8 cellular contexts compared by ENCODE assay signal in genomic region chr16:2156025-2156848, GRCh38. TPM values are rescaled to one million over a fixed set of nuclear protein-coding genes. Genes with fewer than 3 reads are reported as not detected.
DNase-seq lines count a peak whose midpoint lies in the region; ATAC-seq, FAIRE-seq and TF ChIP-seq lines count a peak whose summit lies in the region.

No MANE protein-coding gene starts in this region.

- H3K9ac ChIP-seq in keratinocyte (ENCODE audit: control insufficient read depth, extremely low read depth, insufficient read depth, low read length), result peak overlapping the region; percentile 92

- DNase-seq in DMS 273 (lab: John Stamatoyannopoulos, UW; ENCODE audit: unreplicated experiment) (peak; percentile 75), LHCN-M2 (ENCODE audit: low read depth) (peak; percentile 62), amniotic epithelial cell (ENCODE audit: low read depth) (peak; percentile 76), keratinocyte (ENCODE audit: low read depth, low spot score) (no peak), activated gamma-delta T cell (lab: John Stamatoyannopoulos, UW) (no peak), pons (ENCODE audit: low spot score) (no peak), NCI-H128 (lab: John Stamatoyannopoulos, UW; ENCODE audit: unreplicated experiment) (no peak)
- DNase-seq in stimulated activated naive CD8-positive, alpha-beta T cell treated with anti-CD3 and anti-CD28 coated beads, Interleukin-15, Interleukin-2, amounts not matched to agents 100 U/mL and 50 U/mL, for 24 hours, result peak; percentile 34

- H3K4me1 ChIP-seq in keratinocyte (ENCODE audit: control insufficient read depth, extremely low read depth, insufficient read depth, low read length), result peaks cover 57% of the 10 kb centered on the region

- H3K36me3 ChIP-seq in keratinocyte (ENCODE audit: control insufficient read depth in 2 of 2, extremely low read depth in 1 of 2, insufficient read depth in 2 of 2, low read length in 2 of 2), result peaks cover 19 to 30% of the 10 kb centered on the region in 2 experiments

- ATAC-seq in stimulated activated naive CD8-positive, alpha-beta T cell treated with anti-CD3 and anti-CD28 coated beads, Interleukin-15, Interleukin-2, amounts not matched to agents 100 U/mL and 50 U/mL, for 24 hours, result no peak

- H2AFZ ChIP-seq in keratinocyte (ENCODE audit: control insufficient read depth, low read length), result no peak overlapping the region

- no peaks in the 10 kb centered on the region for H3K9me3 ChIP-seq in keratinocyte (ENCODE audit: control insufficient read depth, low read depth, low read length)

- H3K79me2 ChIP-seq in keratinocyte (ENCODE audit: control insufficient read depth, insufficient read depth, low read length), result peaks cover 74% of the 10 kb centered on the region

- H3K27ac ChIP-seq in keratinocyte (ENCODE audit: control insufficient read depth, insufficient read depth, low read length), result peak overlapping the region; percentile 70

- H4K20me1 ChIP-seq in keratinocyte (ENCODE audit: control insufficient read depth, extremely low read depth, insufficient read depth, low read length), result peaks cover 37% of the 10 kb centered on the region

- TF ChIP-seq CTCF in keratinocyte (optimal IDR thresholded peaks at IDR 0.05 in 1 of 3, IDR thresholded peaks at IDR 0.05 in 1 of 3, conservative IDR thresholded peaks at IDR 0.05 in 1 of 3; ENCODE audit: extremely low read depth in 1 of 3, insufficient read depth in 2 of 3, low read length in 3 of 3), result no peak

- H3K4me3 ChIP-seq in keratinocyte (ENCODE audit: control insufficient read depth in 2 of 3, extremely low read depth in 1 of 3, insufficient read depth in 2 of 3, low read depth in 1 of 3, low read length in 3 of 3), result peak overlapping the region; percentile 91 to 94 (median 91)

- H3K4me2 ChIP-seq in keratinocyte (ENCODE audit: control insufficient read depth, extremely low read depth, insufficient read depth, low read depth, low read length), result peak overlapping the region; percentile 93

- peaks cover 7% of the 10 kb centered on the region for H3K9me1 ChIP-seq in keratinocyte (ENCODE audit: control insufficient read depth, extremely low read depth, insufficient read depth, low read length)

- dilution Hi-C loops in keratinocyte (cut with MboI; ENCODE audit: extremely low pct_ligation_motif_present, low sequenced_read_pairs), result no loop called here

- no peaks in the 10 kb centered on the region for H3K27me3 ChIP-seq in keratinocyte (ENCODE audit: control insufficient read depth, extremely low read depth, insufficient read depth, low read length)

- no peak for FAIRE-seq in keratinocyte (lab: Jason Lieb, UNC)

RNA-seq across cellular contexts. Expression of gene TRAF7, which starts 0.7 kb away (rescaled TPM):
- total RNA-seq in LHCN-M2 (2014; rRNA removed), result 125 and 134 TPM in 2 replicates
- polyA plus RNA-seq in LHCN-M2 (2012), result 96.9 TPM
- polyA plus RNA-seq in keratinocyte, result 38.4 to 52.1 TPM (median 45.9 TPM) in 3 replicates
- polyA plus RNA-seq in keratinocyte (2011; ENCODE audit: low read depth), result 28.3 TPM
- 37.3 and 68.2 TPM in 2 replicates for polyA plus RNA-seq in keratinocyte (2011; cell fraction: cytosol; rRNA removed)
- 51.7 and 65.5 TPM in 2 replicates for polyA plus RNA-seq in keratinocyte (2011; cell fraction: nucleus; rRNA removed)
- polyA plus RNA-seq in keratinocyte (2012; ENCODE audit: low replicate concordance), result 41.9 and 72.5 TPM in 2 replicates
- 54.2 to 122 TPM (median 60.8 TPM) in 3 replicates for polyA minus RNA-seq in keratinocyte
- polyA minus RNA-seq in keratinocyte (2011; cell fraction: cytosol; rRNA and poly(A)+ RNA removed), result 96.1 TPM
- 35.2 and 37.6 TPM in 2 replicates for polyA minus RNA-seq in keratinocyte (2011; cell fraction: nucleus; rRNA and poly(A)+ RNA removed)

RNA-seq across cellular contexts. Expression of gene RAB26, which starts 7.8 kb away (rescaled TPM):
- total RNA-seq in LHCN-M2 (2014; rRNA removed), result 1.6 and 2.0 TPM in 2 replicates
- 2.2 TPM for polyA plus RNA-seq in LHCN-M2 (2012)
- 0.44 to 0.91 TPM (median 0.58 TPM) in 3 replicates for polyA plus RNA-seq in keratinocyte
- polyA plus RNA-seq in keratinocyte (2011; ENCODE audit: low read depth), result not detected
- polyA plus RNA-seq in keratinocyte (2011; cell fraction: cytosol; rRNA removed), result 0.21 and 0.70 TPM in 2 replicates
- polyA plus RNA-seq in keratinocyte (2011; cell fraction: nucleus; rRNA removed), result 1.0 and 2.2 TPM in 2 replicates
- 0.83 and 1.5 TPM in 2 replicates for polyA plus RNA-seq in keratinocyte (2012; ENCODE audit: low replicate concordance)
- polyA minus RNA-seq in keratinocyte, result 0.23 to 0.77 TPM in 2 of 3 replicates, not detected in the other
- polyA minus RNA-seq in keratinocyte (2011; cell fraction: cytosol; rRNA and poly(A)+ RNA removed), result not detected
- polyA minus RNA-seq in keratinocyte (2011; cell fraction: nucleus; rRNA and poly(A)+ RNA removed), result 0.74 and 1.2 TPM in 2 replicates

RNA-seq across cellular contexts. Expression of gene PKD1, which starts 20.5 kb away (rescaled TPM):
- total RNA-seq in LHCN-M2 (2014; rRNA removed), result 83.5 and 99.2 TPM in 2 replicates
- 30.2 TPM for polyA plus RNA-seq in LHCN-M2 (2012)
- polyA plus RNA-seq in keratinocyte, result 10.6 to 22.9 TPM (median 16.4 TPM) in 3 replicates
- polyA plus RNA-seq in keratinocyte (2011; ENCODE audit: low read depth), result 11.0 TPM
- 3.8 and 11.5 TPM in 2 replicates for polyA plus RNA-seq in keratinocyte (2011; cell fraction: cytosol; rRNA removed)
- 104 and 139 TPM in 2 replicates for polyA plus RNA-seq in keratinocyte (2011; cell fraction: nucleus; rRNA removed)
- 19.6 and 30.4 TPM in 2 replicates for polyA plus RNA-seq in keratinocyte (2012; ENCODE audit: low replicate concordance)
- 39.6 to 62.5 TPM (median 40.9 TPM) in 3 replicates for polyA minus RNA-seq in keratinocyte
- 57.4 TPM for polyA minus RNA-seq in keratinocyte (2011; cell fraction: cytosol; rRNA and poly(A)+ RNA removed)
- 139 and 161 TPM in 2 replicates for polyA minus RNA-seq in keratinocyte (2011; cell fraction: nucleus; rRNA and poly(A)+ RNA removed)

RNA-seq across cellular contexts. Expression of gene CASKIN1, which starts 40.2 kb away (rescaled TPM):
- total RNA-seq in LHCN-M2 (2014; rRNA removed), result 0.06 and 0.29 TPM in 2 replicates
- 0.19 TPM for polyA plus RNA-seq in LHCN-M2 (2012)
- polyA plus RNA-seq in keratinocyte, result 0.01 to 0.45 TPM (median 0.04 TPM) in 3 replicates
- 0.07 TPM for polyA plus RNA-seq in keratinocyte (2011; ENCODE audit: low read depth)
- 0.01 and 0.12 TPM in 2 replicates for polyA plus RNA-seq in keratinocyte (2011; cell fraction: cytosol; rRNA removed)
- polyA plus RNA-seq in keratinocyte (2011; cell fraction: nucleus; rRNA removed), result 0.08 and 0.27 TPM in 2 replicates
- 0.02 and 0.78 TPM in 2 replicates for polyA plus RNA-seq in keratinocyte (2012; ENCODE audit: low replicate concordance)
- polyA minus RNA-seq in keratinocyte, result 0.03 to 0.07 TPM in 2 of 3 replicates, not detected in the other
- polyA minus RNA-seq in keratinocyte (2011; cell fraction: cytosol; rRNA and poly(A)+ RNA removed), result not detected
- 0.11 TPM in 1 of 2 replicates, not detected in the other for polyA minus RNA-seq in keratinocyte (2011; cell fraction: nucleus; rRNA and poly(A)+ RNA removed)

RNA-seq across cellular contexts. Expression of gene MLST8, which starts 49.0 kb away (rescaled TPM):
- 27.3 and 38.1 TPM in 2 replicates for total RNA-seq in LHCN-M2 (2014; rRNA removed)
- polyA plus RNA-seq in LHCN-M2 (2012), result 54.0 TPM
- 35.7 to 68.9 TPM (median 54.7 TPM) in 3 replicates for polyA plus RNA-seq in keratinocyte
- 66.9 TPM for polyA plus RNA-seq in keratinocyte (2011; ENCODE audit: low read depth)
- polyA plus RNA-seq in keratinocyte (2011; cell fraction: cytosol; rRNA removed), result 43.6 and 90.2 TPM in 2 replicates
- polyA plus RNA-seq in keratinocyte (2011; cell fraction: nucleus; rRNA removed), result 36.0 and 46.8 TPM in 2 replicates
- 29.2 and 45.0 TPM in 2 replicates for polyA plus RNA-seq in keratinocyte (2012; ENCODE audit: low replicate concordance)
- polyA minus RNA-seq in keratinocyte, result 36.3 to 85.2 TPM (median 44.4 TPM) in 3 replicates
- polyA minus RNA-seq in keratinocyte (2011; cell fraction: cytosol; rRNA and poly(A)+ RNA removed), result 59.9 TPM
- 15.7 and 17.8 TPM in 2 replicates for polyA minus RNA-seq in keratinocyte (2011; cell fraction: nucleus; rRNA and poly(A)+ RNA removed)

Comparison
In these comparisons a context has a peak if more than half of its experiments do, and no peak if none do; other contexts are left out.
1. DNase-seq: peak in DMS 273 (single experiment), LHCN-M2 (single experiment), amniotic epithelial cell (single experiment) and stimulated activated naive CD8-positive, alpha-beta T cell treated with anti-CD3 and anti-CD28 coated beads, Interleukin-15, Interleukin-2, amounts not matched to agents 100 U/mL and 50 U/mL, for 24 hours (single experiment); none in keratinocyte (single experiment), activated gamma-delta T cell (single experiment), pons (single experiment) and NCI-H128 (single experiment).